Comparison of ENCODE assay signal across 2 cellular contexts in genomic region chr2:203104273-203104672, GRCh38.
A peak's percentile ranks its signal among the peaks of the same experiment; 100 is the strongest.
TF ChIP-seq lines count a peak whose summit lies in the region.

No MANE protein-coding gene starts in this region.

TF ChIP-seq in HepG2, 621 proteins besides CTCF, POLR2A, EP300 and RAD21 (continued from another document):
- TF ChIP-seq ZNF256 (CRISPR knock-in tag; conservative IDR thresholded peaks at IDR 0.05) (no peak), JARID2 (CRISPR knock-in tag; IDR thresholded peaks at IDR 0.05; ENCODE audit: insufficient replicate concordance) (no peak)

TF ChIP-seq in GM12878, 131 proteins besides CTCF, POLR2A, EP300 and RAD21 (continued from another document):
- TF ChIP-seq RELB (IDR thresholded peaks at IDR 0.05; ENCODE audit: low read depth) (peak; percentile 38; the same call in 1 of the 2 replicates), CBX5 (IDR thresholded peaks at IDR 0.05; ENCODE audit: low read depth) (peak; percentile 81; the same call in 1 of the 2 replicates), KLF5 (IDR thresholded peaks at IDR 0.05; ENCODE audit: partially characterized antibody) (peak; percentile 72)
